ENCODE assay signal across 9 cellular contexts in the genomic region with DNA sequence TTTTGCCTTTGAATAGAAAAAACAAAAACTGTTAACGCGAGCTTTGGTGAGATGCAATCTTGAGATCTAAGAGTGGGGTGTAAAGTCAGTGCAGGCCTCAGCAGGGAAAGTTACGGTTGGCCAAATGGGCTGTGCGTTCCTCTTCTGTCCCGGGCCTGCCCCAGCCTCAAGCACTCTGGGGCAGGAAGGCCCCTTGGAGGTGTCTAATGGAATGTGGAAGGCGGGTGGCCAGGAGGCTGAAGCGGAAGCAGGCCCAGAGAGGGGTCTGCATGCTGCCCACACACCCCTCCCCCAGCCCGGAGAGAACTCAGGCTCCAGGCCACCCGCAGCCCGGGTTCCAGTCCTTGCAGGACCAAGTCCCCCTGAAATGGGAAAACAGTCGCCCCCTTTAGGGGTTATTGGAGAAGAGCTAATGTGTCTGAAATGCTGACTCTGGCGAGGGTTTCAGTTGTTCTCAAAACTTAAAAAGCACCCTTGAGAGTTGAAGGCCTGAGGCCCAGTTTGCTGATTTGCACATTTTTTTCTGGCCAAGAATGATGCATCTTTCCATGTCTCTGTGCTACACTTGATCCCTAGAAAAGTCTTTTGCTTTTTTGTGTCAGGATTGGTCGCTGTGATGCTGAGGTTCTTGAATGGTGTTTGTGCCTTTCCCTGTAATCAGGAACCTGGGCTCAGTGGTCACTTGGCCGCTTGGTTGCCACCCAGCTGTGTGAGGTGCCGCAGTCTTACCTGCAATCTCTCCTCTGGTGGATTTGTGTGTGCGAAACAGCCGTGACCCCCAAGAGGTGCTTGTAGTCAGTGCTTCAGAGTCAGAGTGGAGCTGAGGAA. TPM values are rescaled to one million over a fixed set of nuclear protein-coding genes. Genes with fewer than 3 reads are reported as not detected.
A peak's percentile ranks its signal among the peaks of the same experiment; 100 is the strongest.
DNase-seq lines count a peak whose midpoint lies in the region; ATAC-seq and TF ChIP-seq lines count a peak whose summit lies in the region.
"Had no signal": no experiment of that assay in that cellular context is flagged by ENCODE, and none has a peak within 500 bp of the region (broad histone marks: within the 10 kb centered on the region; RNA-seq: fewer than 3 reads in every experiment).

No MANE protein-coding gene starts in this region.

- H3K36me3 Mint-ChIP-seq in neural progenitor cell = no peaks in the 10 kb centered on the region

- peak overlapping the region; percentile 85 for H3K4me3 Mint-ChIP-seq in neural progenitor cell

- H3K27ac ChIP-seq in C4-2B (peak overlapping the region; percentile 51), neural progenitor cell (peak overlapping the region; percentile 36)

- peaks cover 40% of the 10 kb centered on the region for H3K4me1 ChIP-seq in neural progenitor cell

- H3K4me1 Mint-ChIP-seq in neural progenitor cell = peaks cover 59% of the 10 kb centered on the region

- H2AFZ ChIP-seq in neural progenitor cell (replicated peaks) = no peak overlapping the region

- no peak overlapping the region for H3K27ac Mint-ChIP-seq in neural progenitor cell

- peaks cover 3% of the 10 kb centered on the region for H3K9me3 Mint-ChIP-seq in neural progenitor cell

- no peak overlapping the region for H3K9ac ChIP-seq in neural progenitor cell

- no peaks in the 10 kb centered on the region for H3K36me3 ChIP-seq in neural progenitor cell

- DNase-seq in RPMI8226 = peak; percentile 51
- no peak for DNase-seq in fibroblast of pulmonary artery (ENCODE audit: low read depth)
- DNase-seq in neural progenitor cell (ENCODE audit: low spot score) = peak; percentile 77
- no peak for DNase-seq in NCI-H1105 (lab: John Stamatoyannopoulos, UW)
- no peak for DNase-seq in activated gamma-delta T cell (lab: John Stamatoyannopoulos, UW)
- no peak for DNase-seq in COLO668 (lab: John Stamatoyannopoulos, UW; ENCODE audit: unreplicated experiment)
- DNase-seq: NCI-H524 had no signal

- no peaks in the 10 kb centered on the region for H3K9me3 ChIP-seq in neural progenitor cell (ENCODE audit: low read depth)

- peaks cover 33% of the 10 kb centered on the region for H3F3A ChIP-seq in neural progenitor cell (ENCODE audit: low read depth)

- H4K20me1 ChIP-seq in neural progenitor cell (ENCODE audit: low read depth) = peaks cover 56% of the 10 kb centered on the region

- peaks cover 22% of the 10 kb centered on the region for H3K27me3 Mint-ChIP-seq in neural progenitor cell (ENCODE audit: insufficient read depth, low read depth)

- TF ChIP-seq CTCF in C4-2B (conservative IDR thresholded peaks at IDR 0.05) (no peak), fibroblast of pulmonary artery (IDR thresholded peaks at IDR 0.05; ENCODE audit: low read length, missing control alignments) (peak; percentile 2), neural progenitor cell (IDR thresholded peaks at IDR 0.05) (peak; percentile 47)

- H3K79me2 ChIP-seq in neural progenitor cell (ENCODE audit: low read depth) = peaks cover 70% of the 10 kb centered on the region

- H3K4me3 ChIP-seq in fibroblast of pulmonary artery (replicated peaks; ENCODE audit: low read depth, low read length) = peak overlapping the region; percentile 59
- peak overlapping the region; percentile 73 for H3K4me3 ChIP-seq in neural progenitor cell

- peak overlapping the region; percentile 95 for H3K4me2 ChIP-seq in neural progenitor cell

- no peak for ATAC-seq in HG02759 (IDR thresholded peaks at IDR 0.05; ENCODE audit: unreplicated experiment)

- peaks cover 25% of the 10 kb centered on the region for H3K27me3 ChIP-seq in neural progenitor cell

RNA-seq across cellular contexts. Expression of a gene that starts 2.0 kb away (rescaled TPM):
- 52.6 and 291 TPM in 2 replicates for total RNA-seq in neural progenitor cell (ENCODE audit: low replicate concordance)

Comparison
In these comparisons a context has a peak if more than half of its experiments do, and no peak if none do; other contexts are left out.
1. DNase-seq: peak in RPMI8226 (single experiment) and neural progenitor cell (single experiment); none in fibroblast of pulmonary artery (single experiment), NCI-H1105 (single experiment), activated gamma-delta T cell (single experiment) and COLO668 (single experiment).